In the genomic region with DNA sequence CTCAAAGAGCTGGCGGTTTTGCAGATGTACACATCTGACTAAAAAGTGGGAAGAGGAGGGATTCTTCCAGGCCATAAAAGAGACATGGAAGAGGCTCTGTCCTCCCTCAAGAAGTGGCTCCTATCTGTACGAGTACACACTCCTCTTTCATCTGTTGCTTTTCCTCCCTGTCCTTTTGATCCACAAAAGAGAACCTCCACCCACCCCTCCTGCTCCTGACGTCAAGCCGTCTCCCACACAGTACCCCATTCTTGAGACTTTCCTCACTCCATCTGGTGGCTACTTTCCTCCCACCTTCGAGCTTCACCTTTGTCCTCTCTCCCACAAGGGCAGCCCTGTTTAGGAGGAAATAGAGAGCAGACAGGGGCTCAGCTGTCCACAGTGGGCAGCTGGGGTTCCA, we compare ENCODE assay signal across 19 cellular contexts.
DNase-seq lines count a peak whose midpoint lies in the region; ATAC-seq and TF ChIP-seq lines count a peak whose summit lies in the region.
"Had no signal": no experiment of that assay in that cellular context is flagged by ENCODE, and none has a peak within 500 bp of the region (broad histone marks: within the 10 kb centered on the region; RNA-seq: fewer than 3 reads in every experiment).

No MANE protein-coding gene starts in this region.

- H3K27me3 ChIP-seq in hepatocyte (no peaks in the 10 kb centered on the region), uterus (no peaks in the 10 kb centered on the region)
- no peaks in the 10 kb centered on the region for H3K27me3 ChIP-seq in CD4-positive, alpha-beta T cell (ENCODE audit: control insufficient read depth, insufficient read depth, low read length)
- H3K27me3 ChIP-seq: MG63 had no signal

- H3K4me3 Mint-ChIP-seq in neural crest cell = peak overlapping the region; percentile 44
- no peak overlapping the region for H3K4me3 Mint-ChIP-seq in CD4-positive, alpha-beta T cell
- H3K4me3 Mint-ChIP-seq: GM23338 had no signal

- H3K79me2 ChIP-seq in hepatocyte = no peaks in the 10 kb centered on the region

- no peak overlapping the region for H3K4me3 ChIP-seq in hepatocyte
- H3K4me3 ChIP-seq in uterus = no peak overlapping the region
- H3K4me3 ChIP-seq: GM23338, MG63 had no signal

- H3K9me3 Mint-ChIP-seq in neural crest cell = peaks cover 2% of the 10 kb centered on the region
- H3K9me3 Mint-ChIP-seq in CD4-positive, alpha-beta T cell = no peaks in the 10 kb centered on the region
- H3K9me3 Mint-ChIP-seq: GM23338 had no signal

- POLR2A ChIA-PET in CD4-positive, alpha-beta T cell (lab: Charles Lee) = no interaction called here

- H3K36me3 Mint-ChIP-seq in neural crest cell (ENCODE audit: low read depth) = no peaks in the 10 kb centered on the region
- H3K36me3 Mint-ChIP-seq in CD4-positive, alpha-beta T cell (ENCODE audit: low read depth) = peaks cover 16% of the 10 kb centered on the region

- no peak for TF ChIP-seq POLR2A in uterus (IDR thresholded peaks at IDR 0.05)

- TF ChIP-seq CTCF in hepatocyte (IDR thresholded peaks at IDR 0.05; ENCODE audit: poor library complexity) = no peak
- TF ChIP-seq CTCF in neural crest cell (conservative IDR thresholded peaks at IDR 0.05) = no peak
- peak in 1 of 4 experiments; percentile 7 for TF ChIP-seq CTCF in uterus (IDR thresholded peaks at IDR 0.05)
- no peak for TF ChIP-seq CTCF in CD4-positive, alpha-beta T cell (IDR thresholded peaks at IDR 0.05)

- H3K4me1 Mint-ChIP-seq in neural crest cell = peaks cover 60% of the 10 kb centered on the region
- no peaks in the 10 kb centered on the region for H3K4me1 Mint-ChIP-seq in CD4-positive, alpha-beta T cell (ENCODE audit: low read depth)

- no peak overlapping the region for H3K4me2 ChIP-seq in hepatocyte
- H3K4me2 ChIP-seq: GM23338, SK-N-SH had no signal

- DNase-seq in NCI-H146 treated with DMSO at 0.1 percent for 48 hours (lab: John Stamatoyannopoulos, UW; ENCODE audit: unreplicated experiment) = peak; percentile 60
- DNase-seq in hepatocyte (ENCODE audit: low spot score) = no peak
- no peak for DNase-seq in neural crest cell (ENCODE audit: low read depth, low spot score)
- peak; percentile 54 to 72 for DNase-seq in uterus
- DNase-seq in CD4-positive, alpha-beta T cell = no peak
- no peak for DNase-seq in GF-D8 (lab: John Stamatoyannopoulos, UW)
- DNase-seq: C1 segment of cervical spinal cord, DMS79, Kasumi-1, MG63, NCI-H1048, NCI-H1694, NCI-H2081 treated with DMSO at 0.1 percent for 48 hours, NCI-H510A treated with DMSO at 0.1 percent for 48 hours, NCI-H82, SK-N-SH had no signal

- no peaks in the 10 kb centered on the region for H3K36me3 ChIP-seq in hepatocyte (replicated peaks; ENCODE audit: insufficient read depth, low read depth)
- H3K36me3 ChIP-seq in uterus = no peaks in the 10 kb centered on the region

- H3K27me3 Mint-ChIP-seq in neural crest cell (ENCODE audit: low read depth) = no peaks in the 10 kb centered on the region
- no peaks in the 10 kb centered on the region for H3K27me3 Mint-ChIP-seq in CD4-positive, alpha-beta T cell

- intact Hi-C loops in uterus (cut with DNase I; ENCODE audit: low total_unique reads) = no loop called here
- intact Hi-C loops in CD4-positive, alpha-beta T cell (cut with DNase I, micrococcal nuclease) = no loop called here

- no peak for ATAC-seq in CD4-positive, alpha-beta T cell (ENCODE audit: poor library complexity)
- no peak for ATAC-seq in GM18502 (IDR thresholded peaks at IDR 0.05; ENCODE audit: poor library complexity, unreplicated experiment)
- ATAC-seq: GM23338, HCT116 had no signal

- 61% methylated on average over 5 of the region's 5 CpGs for WGBS in hepatocyte (ENCODE audit: low lambda C conversion rate, missing lambda C conversion rate)

- H3K9me2 ChIP-seq in hepatocyte (replicated peaks; ENCODE audit: insufficient read depth) = no peaks in the 10 kb centered on the region
- H3K9me2 ChIP-seq: SK-N-SH had no signal

- H4K20me1 ChIP-seq in hepatocyte (ENCODE audit: insufficient read depth, poor library complexity, severe bottlenecking) = no peaks in the 10 kb centered on the region

- H2AFZ ChIP-seq in hepatocyte = no peak overlapping the region
- H2AFZ ChIP-seq: GM23338 had no signal

- H3K4me1 ChIP-seq in hepatocyte (ENCODE audit: insufficient read depth) (peaks cover 38% of the 10 kb centered on the region), uterus (no peaks in the 10 kb centered on the region)

- peak overlapping the region; percentile 1 for H3K27ac ChIP-seq in hepatocyte
- peak overlapping the region; percentile 29 to 76 for H3K27ac ChIP-seq in uterus
- H3K27ac ChIP-seq in CD4-positive, alpha-beta T cell (ENCODE audit: low read depth, low read length) = no peak overlapping the region

- H3K9me3 ChIP-seq in hepatocyte (ENCODE audit: low read depth) (no peaks in the 10 kb centered on the region), uterus (no peaks in the 10 kb centered on the region)
- no peaks in the 10 kb centered on the region for H3K9me3 ChIP-seq in CD4-positive, alpha-beta T cell (ENCODE audit: control insufficient read depth, low read length)
- H3K9me3 ChIP-seq: MG63, SK-N-SH had no signal

- H3K27ac Mint-ChIP-seq in neural crest cell (ENCODE audit: unreplicated experiment) = peak overlapping the region; percentile 54
- no peak overlapping the region for H3K27ac Mint-ChIP-seq in CD4-positive, alpha-beta T cell
- H3K27ac Mint-ChIP-seq: GM23338 had no signal

- CTCF ChIA-PET in CD4-positive, alpha-beta T cell (lab: Charles Lee) = interaction anchor here (0.6 kb wide), 1 partner anchor 43 kb away, joined by 3 read pairs; no protein-coding TSS in a partner anchor

Comparison
In these comparisons a context has a peak if more than half of its experiments do, and no peak if none do; other contexts are left out.
1. DNase-seq: peak in NCI-H146 treated with DMSO at 0.1 percent for 48 hours (single experiment) and uterus (2 of 2); none in hepatocyte (single experiment), neural crest cell (single experiment), CD4-positive, alpha-beta T cell (0 of 10) and GF-D8 (single experiment).